In the genomic region with DNA sequence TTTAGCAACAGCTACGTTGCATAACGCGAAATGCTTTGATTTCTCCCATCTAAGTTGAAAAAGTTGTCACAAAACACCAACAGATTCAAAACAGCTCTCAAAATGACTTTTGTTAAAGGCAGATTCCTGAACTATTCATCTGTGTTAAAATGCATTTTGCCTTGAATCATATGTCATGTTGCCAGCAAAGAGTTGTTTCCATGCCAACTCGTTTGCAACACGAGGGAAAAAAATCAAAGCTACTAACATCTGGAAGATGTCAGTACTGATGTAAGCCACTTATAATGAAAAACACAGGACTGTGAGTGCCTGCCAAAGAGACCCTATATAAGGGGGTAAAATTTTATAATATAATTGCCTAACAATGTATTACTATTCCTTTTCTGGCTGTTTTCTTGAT, we compare ENCODE assay signal across 10 cellular contexts.
DNase-seq lines count a peak whose midpoint lies in the region; ATAC-seq and TF ChIP-seq lines count a peak whose summit lies in the region.
"Had no signal": no experiment of that assay in that cellular context is flagged by ENCODE, and none has a peak within 500 bp of the region (broad histone marks: within the 10 kb centered on the region; RNA-seq: fewer than 3 reads in every experiment).

No MANE protein-coding gene starts in this region.

- ATAC-seq in natural killer cell (no peak), GM19035 (IDR thresholded peaks at IDR 0.05; ENCODE audit: unreplicated experiment) (no peak)
- ATAC-seq: K562 had no signal

- DNase-seq in NCI-H446 (lab: John Stamatoyannopoulos, UW), result peak; percentile 18 to 65
- DNase-seq in dorsolateral prefrontal cortex, result no peak
- DNase-seq in mesothelial cell of epicardium (ENCODE audit: low spot score in 2 of 2, unreplicated experiment in 2 of 2), result no peak
- peak; percentile 32 for DNase-seq in transverse colon
- no peak for DNase-seq in natural killer cell
- DNase-seq in mesenteric fat pad (ENCODE audit: low spot score), result no peak
- DNase-seq: activated CD8-positive, alpha-beta memory T cell treated with anti-CD3 and anti-CD28 coated beads, Interleukin-2, amount 50 U/mL, for 48 hours; stimulated activated naive CD4-positive, alpha-beta T cell had no signal

- H3K4me1 ChIP-seq in transverse colon, result peaks cover 0 to 14% (median 3%) of the 10 kb centered on the region in 4 donors

- no peaks in the 10 kb centered on the region for H3K9me3 ChIP-seq in transverse colon

- H3K4me3 ChIP-seq in dorsolateral prefrontal cortex (peak overlapping the region in 5 of 59 donors; percentile 1 to 27 (median 18)), transverse colon (no peak overlapping the region)
- H3K4me3 ChIP-seq: K562 had no signal

- H3K9me3 Mint-ChIP-seq in mesothelial cell of epicardium, result no peaks in the 10 kb centered on the region
- peaks cover 3 to 4% of the 10 kb centered on the region in 2 donors for H3K9me3 Mint-ChIP-seq in natural killer cell

- no peaks in the 10 kb centered on the region for H3K36me3 ChIP-seq in transverse colon

- intact Hi-C loops in dorsolateral prefrontal cortex (cut with DNase I) (no loop called here), transverse colon (cut with DNase I; ENCODE audit: low total_unique reads) (no loop called here), natural killer cell (cut with micrococcal nuclease) (no loop called here)

- TF ChIP-seq EP300 in transverse colon (IDR thresholded peaks at IDR 0.05; ENCODE audit: low read depth), result peak; percentile 71

- TF ChIP-seq CTCF in dorsolateral prefrontal cortex (IDR thresholded peaks at IDR 0.05 in 54 of 56, conservative IDR thresholded peaks at IDR 0.05 in 2 of 56; ENCODE audit: low read depth in 1 of 56, partially characterized antibody in 56 of 56) (no peak), mesothelial cell of epicardium (IDR thresholded peaks at IDR 0.05; ENCODE audit: unreplicated experiment) (no peak), transverse colon (IDR thresholded peaks at IDR 0.05) (no peak), natural killer cell (IDR thresholded peaks at IDR 0.05) (no peak)

- H3K4me3 Mint-ChIP-seq in mesothelial cell of epicardium (no peak overlapping the region), natural killer cell (no peak overlapping the region)

- H3K27me3 ChIP-seq in dorsolateral prefrontal cortex, result no peaks in the 10 kb centered on the region
- H3K27me3 ChIP-seq in transverse colon, result no peaks in the 10 kb centered on the region

- H3K27me3 Mint-ChIP-seq in mesothelial cell of epicardium (ENCODE audit: low read depth) (no peaks in the 10 kb centered on the region), natural killer cell (ENCODE audit: low read depth in 2 of 2) (no peaks in the 10 kb centered on the region)

- WGBS in transverse colon (ENCODE audit: low coverage in 1 of 2), 2 donors, result 47 to 54% methylated on average over 5 of the region's 5 CpGs

- H3K27ac ChIP-seq in dorsolateral prefrontal cortex (peak overlapping the region in 58 of 59 donors; percentile 7 to 87 (median 73)), transverse colon (peak overlapping the region; percentile 72 to 87 (median 80))

- H3K36me3 Mint-ChIP-seq in mesothelial cell of epicardium (no peaks in the 10 kb centered on the region), natural killer cell (no peaks in the 10 kb centered on the region)

- in situ Hi-C loops in transverse colon (cut with MboI; ENCODE audit: low pct_ligation_motif_present in 1 of 4, low pct_unique_long_range_greater_than_20kb in 1 of 4, low sequenced_read_pairs in 3 of 4), result no loop called here

- H3K4me1 Mint-ChIP-seq in mesothelial cell of epicardium (peaks cover 23% of the 10 kb centered on the region), natural killer cell (no peaks in the 10 kb centered on the region)

- TF ChIP-seq POLR2A in transverse colon (IDR thresholded peaks at IDR 0.05), result no peak

- peak overlapping the region; percentile 78 for H3K27ac Mint-ChIP-seq in mesothelial cell of epicardium
- H3K27ac Mint-ChIP-seq in natural killer cell, result no peak overlapping the region

Comparison
In these comparisons a context has a peak if more than half of its experiments do, and no peak if none do; other contexts are left out.
1. DNase-seq: peak in NCI-H446 (2 of 2) and transverse colon (single experiment); none in dorsolateral prefrontal cortex (0 of 10), mesothelial cell of epicardium (0 of 2), natural killer cell (single experiment) and mesenteric fat pad (single experiment).